In genomic region chr3:12643010-12643380, GRCh38 we compare ENCODE assay signal across 17 cellular contexts. TPM values are rescaled to one million over a fixed set of nuclear protein-coding genes. Genes with fewer than 3 reads are reported as not detected.
DNase-seq lines count a peak whose midpoint lies in the region; ATAC-seq and TF ChIP-seq lines count a peak whose summit lies in the region.
"Had no signal": no experiment of that assay in that cellular context is flagged by ENCODE, and none has a peak within 500 bp of the region (broad histone marks: within the 10 kb centered on the region; RNA-seq: fewer than 3 reads in every experiment).

No MANE protein-coding gene starts in this region.

- no peak overlapping the region for H3K9ac ChIP-seq in smooth muscle cell (ENCODE audit: low read depth)

- H3F3A ChIP-seq in smooth muscle cell (ENCODE audit: low read depth), result peaks cover 16% of the 10 kb centered on the region

- no peaks in the 10 kb centered on the region for H3K9me3 ChIP-seq in smooth muscle cell (replicated peaks; ENCODE audit: low read depth)
- H3K9me3 ChIP-seq: Caco-2 had no signal

- H3K27me3 Mint-ChIP-seq in activated CD8-positive, alpha-beta T cell treated with anti-CD3 and anti-CD28 coated beads for 36 hours, result no peaks in the 10 kb centered on the region
- no peaks in the 10 kb centered on the region for H3K27me3 Mint-ChIP-seq in activated CD8-positive, alpha-beta T cell treated with anti-CD3 and anti-CD28 coated beads, Interleukin-2, amount 10 ng/mL, durations not matched to agents 7 days and 5 days (ENCODE audit: low read depth)
- no peaks in the 10 kb centered on the region for H3K27me3 Mint-ChIP-seq in glutamatergic neuron (ENCODE audit: unreplicated experiment)
- H3K27me3 Mint-ChIP-seq in activated CD4-positive, alpha-beta T cell treated with anti-CD3 and anti-CD28 coated beads, Interleukin-2, amount 10 ng/mL, durations not matched to agents 7 days and 5 days, result no peaks in the 10 kb centered on the region
- H3K27me3 Mint-ChIP-seq: T-helper 17 cell had no signal

- H3K4me3 Mint-ChIP-seq in activated CD8-positive, alpha-beta T cell treated with anti-CD3 and anti-CD28 coated beads for 36 hours, result no peak overlapping the region
- H3K4me3 Mint-ChIP-seq in activated CD8-positive, alpha-beta T cell treated with anti-CD3 and anti-CD28 coated beads, Interleukin-2, amount 10 ng/mL, durations not matched to agents 7 days and 5 days, result no peak overlapping the region
- H3K4me3 Mint-ChIP-seq in glutamatergic neuron (ENCODE audit: unreplicated experiment), result no peak overlapping the region
- no peak overlapping the region for H3K4me3 Mint-ChIP-seq in activated CD4-positive, alpha-beta T cell treated with anti-CD3 and anti-CD28 coated beads, Interleukin-2, amount 10 ng/mL, durations not matched to agents 7 days and 5 days
- H3K4me3 Mint-ChIP-seq: T-helper 17 cell had no signal

- intact Hi-C loops in activated CD8-positive, alpha-beta T cell treated with anti-CD3 and anti-CD28 coated beads for 36 hours (cut with micrococcal nuclease), result no loop called here

- CTCF ChIA-PET in activated CD8-positive, alpha-beta T cell treated with anti-CD3 and anti-CD28 coated beads for 36 hours (lab: Charles Lee), result no interaction called here
- CTCF ChIA-PET in activated CD8-positive, alpha-beta T cell treated with anti-CD3 and anti-CD28 coated beads, Interleukin-2, amount 10 ng/mL, durations not matched to agents 7 days and 5 days (lab: Charles Lee), result no interaction called here
- CTCF ChIA-PET in activated CD4-positive, alpha-beta T cell treated with anti-CD3 and anti-CD28 coated beads, Interleukin-2, amount 10 ng/mL, durations not matched to agents 7 days and 5 days (lab: Charles Lee), result interaction anchor here (0.6 kb wide), 2 partner anchors 14 to 19 kb away, joined by 3 read pairs; no protein-coding TSS in a partner anchor

- no peak for TF ChIP-seq CTCF in activated CD8-positive, alpha-beta T cell treated with anti-CD3 and anti-CD28 coated beads for 36 hours (IDR thresholded peaks at IDR 0.05)
- TF ChIP-seq CTCF in glutamatergic neuron (IDR thresholded peaks at IDR 0.05; ENCODE audit: partially characterized antibody, unreplicated experiment) (no peak), smooth muscle cell (IDR thresholded peaks at IDR 0.05; ENCODE audit: borderline replicate concordance, insufficient read depth, poor library complexity, severe bottlenecking) (no peak)

- no peak overlapping the region for H2AFZ ChIP-seq in smooth muscle cell (ENCODE audit: low read depth)

- peaks cover 93% of the 10 kb centered on the region for H3K79me2 ChIP-seq in smooth muscle cell (ENCODE audit: low read depth)

- H4K20me1 ChIP-seq in smooth muscle cell (ENCODE audit: low read depth), result peaks cover 97% of the 10 kb centered on the region

- POLR2A ChIA-PET in activated CD8-positive, alpha-beta T cell treated with anti-CD3 and anti-CD28 coated beads for 36 hours (lab: Charles Lee), result no interaction called here
- POLR2A ChIA-PET in activated CD8-positive, alpha-beta T cell treated with anti-CD3 and anti-CD28 coated beads, Interleukin-2, amount 10 ng/mL, durations not matched to agents 7 days and 5 days (lab: Charles Lee), result no interaction called here
- POLR2A ChIA-PET in activated CD4-positive, alpha-beta T cell treated with anti-CD3 and anti-CD28 coated beads, Interleukin-2, amount 10 ng/mL, durations not matched to agents 7 days and 5 days (lab: Charles Lee), result interaction anchor here (0.6 kb wide), 1 partner anchor 514 kb away, joined by 4 read pairs; no protein-coding TSS in a partner anchor

- H3K4me2 ChIP-seq in smooth muscle cell, result no peak overlapping the region

- no peak for ATAC-seq in activated CD8-positive, alpha-beta T cell treated with anti-CD3 and anti-CD28 coated beads for 36 hours
- no peak for ATAC-seq in activated CD8-positive, alpha-beta T cell treated with anti-CD3 and anti-CD28 coated beads, Interleukin-2, amount 10 ng/mL, durations not matched to agents 7 days and 5 days
- no peak for ATAC-seq in HG02981 (IDR thresholded peaks at IDR 0.05; ENCODE audit: unreplicated experiment)
- ATAC-seq: stimulated activated naive CD8-positive, alpha-beta T cell treated with anti-CD3 and anti-CD28 coated beads, Interleukin-15, Interleukin-2, amounts not matched to agents 100 U/mL and 50 U/mL, for 24 hours; T-helper 17 cell had no signal

- H3K27ac ChIP-seq in smooth muscle cell (ENCODE audit: low read depth), result peak overlapping the region; percentile 30
- H3K27ac ChIP-seq: dorsolateral prefrontal cortex had no signal

- H3K4me1 ChIP-seq in smooth muscle cell (ENCODE audit: low read depth), result peaks cover 18% of the 10 kb centered on the region

- H3K27me3 ChIP-seq in smooth muscle cell (ENCODE audit: low read depth), result no peaks in the 10 kb centered on the region
- H3K27me3 ChIP-seq: dorsolateral prefrontal cortex had no signal

- peaks cover 48% of the 10 kb centered on the region for H3K4me1 Mint-ChIP-seq in activated CD8-positive, alpha-beta T cell treated with anti-CD3 and anti-CD28 coated beads for 36 hours (ENCODE audit: low read depth)
- H3K4me1 Mint-ChIP-seq in activated CD8-positive, alpha-beta T cell treated with anti-CD3 and anti-CD28 coated beads, Interleukin-2, amount 10 ng/mL, durations not matched to agents 7 days and 5 days (ENCODE audit: low read depth), result peaks cover 16% of the 10 kb centered on the region
- peaks cover 9% of the 10 kb centered on the region for H3K4me1 Mint-ChIP-seq in glutamatergic neuron (ENCODE audit: low read depth, unreplicated experiment)
- peaks cover 20% of the 10 kb centered on the region for H3K4me1 Mint-ChIP-seq in activated CD4-positive, alpha-beta T cell treated with anti-CD3 and anti-CD28 coated beads, Interleukin-2, amount 10 ng/mL, durations not matched to agents 7 days and 5 days

- no peak for DNase-seq in activated CD8-positive, alpha-beta T cell treated with anti-CD3 and anti-CD28 coated beads for 36 hours
- DNase-seq in activated CD8-positive, alpha-beta T cell treated with anti-CD3 and anti-CD28 coated beads, Interleukin-2, amount 10 ng/mL, durations not matched to agents 7 days and 5 days, result no peak
- DNase-seq in OCI-M1 (lab: John Stamatoyannopoulos, UW) (peak; percentile 44), glutamatergic neuron (no peak), smooth muscle cell (lab: John Stamatoyannopoulos, UW; ENCODE audit: unreplicated experiment) (no peak), kidney tubule cell (ENCODE audit: low spot score) (no peak)
- no peak for DNase-seq in activated CD4-positive, alpha-beta T cell treated with anti-CD3 and anti-CD28 coated beads, Interleukin-2, amount 10 ng/mL, durations not matched to agents 7 days and 5 days
- DNase-seq: 8988T; activated CD4-positive, alpha-beta T cell treated with anti-CD3 and anti-CD28 coated beads for 48 hours; anterior cingulate cortex; dorsolateral prefrontal cortex; NCI-H146; NCI-H510A; stimulated activated naive CD8-positive, alpha-beta T cell treated with anti-CD3 and anti-CD28 coated beads, Interleukin-15, Interleukin-2, amounts not matched to agents 100 U/mL and 50 U/mL, for 24 hours; T-helper 17 cell had no signal

- peak overlapping the region; percentile 55 for H3K27ac Mint-ChIP-seq in activated CD8-positive, alpha-beta T cell treated with anti-CD3 and anti-CD28 coated beads for 36 hours
- no peak overlapping the region for H3K27ac Mint-ChIP-seq in activated CD8-positive, alpha-beta T cell treated with anti-CD3 and anti-CD28 coated beads, Interleukin-2, amount 10 ng/mL, durations not matched to agents 7 days and 5 days
- H3K27ac Mint-ChIP-seq in glutamatergic neuron (ENCODE audit: unreplicated experiment), result peak overlapping the region; percentile 4
- H3K27ac Mint-ChIP-seq in activated CD4-positive, alpha-beta T cell treated with anti-CD3 and anti-CD28 coated beads, Interleukin-2, amount 10 ng/mL, durations not matched to agents 7 days and 5 days, result no peak overlapping the region
- H3K27ac Mint-ChIP-seq: T-helper 17 cell had no signal

- H3K36me3 Mint-ChIP-seq in activated CD8-positive, alpha-beta T cell treated with anti-CD3 and anti-CD28 coated beads for 36 hours (ENCODE audit: low read depth), result peaks cover 19% of the 10 kb centered on the region
- peaks cover 28% of the 10 kb centered on the region for H3K36me3 Mint-ChIP-seq in activated CD8-positive, alpha-beta T cell treated with anti-CD3 and anti-CD28 coated beads, Interleukin-2, amount 10 ng/mL, durations not matched to agents 7 days and 5 days (ENCODE audit: low read depth)
- no peaks in the 10 kb centered on the region for H3K36me3 Mint-ChIP-seq in glutamatergic neuron (ENCODE audit: unreplicated experiment)
- H3K36me3 Mint-ChIP-seq in activated CD4-positive, alpha-beta T cell treated with anti-CD3 and anti-CD28 coated beads, Interleukin-2, amount 10 ng/mL, durations not matched to agents 7 days and 5 days (ENCODE audit: low read depth), result peaks cover 28% of the 10 kb centered on the region

- no peak overlapping the region for H3K4me3 ChIP-seq in smooth muscle cell
- H3K4me3 ChIP-seq: dorsolateral prefrontal cortex had no signal

- H3K36me3 ChIP-seq in smooth muscle cell (ENCODE audit: low read depth), result no peaks in the 10 kb centered on the region

- no peaks in the 10 kb centered on the region for H3K9me3 Mint-ChIP-seq in activated CD8-positive, alpha-beta T cell treated with anti-CD3 and anti-CD28 coated beads for 36 hours
- no peaks in the 10 kb centered on the region for H3K9me3 Mint-ChIP-seq in activated CD8-positive, alpha-beta T cell treated with anti-CD3 and anti-CD28 coated beads, Interleukin-2, amount 10 ng/mL, durations not matched to agents 7 days and 5 days (ENCODE audit: insufficient read depth)
- H3K9me3 Mint-ChIP-seq in glutamatergic neuron (ENCODE audit: unreplicated experiment), result peaks cover 3% of the 10 kb centered on the region
- H3K9me3 Mint-ChIP-seq in activated CD4-positive, alpha-beta T cell treated with anti-CD3 and anti-CD28 coated beads, Interleukin-2, amount 10 ng/mL, durations not matched to agents 7 days and 5 days, result peaks cover 3% of the 10 kb centered on the region

RNA-seq across cellular contexts. Expression of gene RAF1, which starts 20.9 kb away (rescaled TPM):
- 10 to 100 TPM; 71.1 to 74.9 TPM for total RNA-seq in activated CD8-positive, alpha-beta T cell treated with anti-CD3 and anti-CD28 coated beads for 36 hours
- 10 to 100 TPM; 86.5 to 91.6 TPM for total RNA-seq in activated CD8-positive, alpha-beta T cell treated with anti-CD3 and anti-CD28 coated beads, Interleukin-2, amount 10 ng/mL, durations not matched to agents 7 days and 5 days
- total RNA-seq in glutamatergic neuron (ENCODE audit: unreplicated experiment) (185 TPM), smooth muscle cell (72.2 and 75.4 TPM in 2 replicates)
- 48.4 and 54.0 TPM in 2 replicates for polyA plus RNA-seq in smooth muscle cell
- total RNA-seq in activated CD4-positive, alpha-beta T cell treated with anti-CD3 and anti-CD28 coated beads, Interleukin-2, amount 10 ng/mL, durations not matched to agents 7 days and 5 days, result 10 to 100 TPM; 90.1 to 90.9 TPM

Comparison
In these comparisons a context has a peak if more than half of its experiments do, and no peak if none do; other contexts are left out.
1. H3K27ac Mint-ChIP-seq: peak in activated CD8-positive, alpha-beta T cell treated with anti-CD3 and anti-CD28 coated beads for 36 hours (single experiment) and glutamatergic neuron (single experiment); none in activated CD8-positive, alpha-beta T cell treated with anti-CD3 and anti-CD28 coated beads, Interleukin-2, amount 10 ng/mL, durations not matched to agents 7 days and 5 days (single experiment) and activated CD4-positive, alpha-beta T cell treated with anti-CD3 and anti-CD28 coated beads, Interleukin-2, amount 10 ng/mL, durations not matched to agents 7 days and 5 days (single experiment).